In the genomic region with DNA sequence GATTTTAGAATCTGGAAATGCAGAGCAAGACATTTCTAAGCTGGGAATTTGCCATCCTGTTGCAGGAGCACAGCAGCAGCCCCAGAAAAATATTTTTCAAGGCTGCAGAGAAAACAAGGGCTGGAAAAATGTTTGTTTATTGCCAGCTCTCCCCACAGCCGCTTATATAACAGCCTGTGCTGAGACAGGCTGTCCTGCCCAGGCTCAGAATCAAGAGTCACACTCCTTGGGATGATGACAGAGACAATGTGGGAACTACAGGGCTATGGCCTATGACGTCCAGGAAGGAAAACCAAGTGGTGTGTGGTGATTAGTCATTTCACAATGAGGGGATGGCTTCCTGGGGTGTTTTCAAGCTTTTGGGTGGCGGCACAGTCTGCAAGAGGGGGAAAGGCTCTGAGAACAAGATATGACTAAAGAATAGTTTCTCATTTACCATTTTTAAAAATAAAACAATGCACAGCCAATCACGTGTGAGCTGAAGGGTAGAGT, we compare ENCODE assay signal across 8 cellular contexts.
DNase-seq lines count a peak whose midpoint lies in the region; ATAC-seq and TF ChIP-seq lines count a peak whose summit lies in the region.

No MANE protein-coding gene starts in this region.

- H3K4me3 ChIP-seq in AG04449 (ENCODE audit: low read depth, low read length): no peak overlapping the region
- H3K4me3 ChIP-seq in subcutaneous abdominal adipose tissue (ENCODE audit: low read depth in 1 of 5, low read length in 5 of 5): no peak overlapping the region

- peaks cover 20 to 35% (median 30%) of the 10 kb centered on the region in 5 donors for H3K4me1 ChIP-seq in subcutaneous abdominal adipose tissue (ENCODE audit: control insufficient read depth in 5 of 5, insufficient read depth in 5 of 5, low read length in 5 of 5)

- TF ChIP-seq CTCF in AG04449 (IDR thresholded peaks at IDR 0.05; ENCODE audit: insufficient read depth, low read length, missing control alignments) (no peak), brain (conservative IDR thresholded peaks at IDR 0.05) (no peak)

- in situ Hi-C loops in KBM-7 (cut with MboI; ENCODE audit: low pct_unique_long_range_greater_than_20kb, low sequenced_read_pairs): no loop called here

- peaks cover 0 to 2% (median 0%) of the 10 kb centered on the region in 5 donors for H3K27me3 ChIP-seq in subcutaneous abdominal adipose tissue (ENCODE audit: control insufficient read depth in 5 of 5, insufficient read depth in 4 of 5, low read length in 5 of 5)

- CTCF ChIA-PET in AG04449 (lab: Yijun Ruan, JAX): interaction anchor here (1.2 to 2.6 kb wide), 3 partner anchors 9 to 14 kb away, joined by 4 to 8 read pairs (median 6); no protein-coding TSS in a partner anchor

- peak overlapping the region in 4 of 5 experiments; percentile 13 to 92 (median 76) for H3K27ac Mint-ChIP-seq in brain

- H3K36me3 ChIP-seq in subcutaneous abdominal adipose tissue (ENCODE audit: control insufficient read depth in 5 of 5, insufficient read depth in 5 of 5, low read length in 5 of 5): no peaks in the 10 kb centered on the region

- H3K4me3 Mint-ChIP-seq in brain: no peak overlapping the region

- H3K4me1 Mint-ChIP-seq in brain: peaks cover 25% of the 10 kb centered on the region

- POLR2A ChIA-PET in AG04449 (lab: Yijun Ruan, JAX): interaction anchor here (1.0 to 1.5 kb wide), 2 partner anchors 128 to 199 kb away, joined by 3 to 4 read pairs; no protein-coding TSS in a partner anchor

- H3K36me3 Mint-ChIP-seq in brain: no peaks in the 10 kb centered on the region

- no peaks in the 10 kb centered on the region for H3K9me3 ChIP-seq in subcutaneous abdominal adipose tissue (ENCODE audit: control insufficient read depth in 5 of 5, low read length in 5 of 5)

- H3K27ac ChIP-seq in subcutaneous abdominal adipose tissue (ENCODE audit: low read depth, low read length): peak overlapping the region; percentile 98

- peak; percentile 44 for ATAC-seq in GM19023 (IDR thresholded peaks at IDR 0.05; ENCODE audit: unreplicated experiment)

- H3K27me3 Mint-ChIP-seq in brain: peaks cover 8% of the 10 kb centered on the region

- DNase-seq in AG04449 (ENCODE audit: low read depth, low spot score) (peak; percentile 65), KBM-7 (peak; percentile 53), kidney tubule cell (ENCODE audit: low spot score) (peak; percentile 72), NCI-H748 (lab: John Stamatoyannopoulos, UW; ENCODE audit: unreplicated experiment) (no peak)
- DNase-seq in effector CD4-positive, alpha-beta T cell: no peak

- peaks cover 0 to 10% (median 0%) of the 10 kb centered on the region in 5 experiments for H3K9me3 Mint-ChIP-seq in brain

- peak overlapping the region in 1 of 5 donors; percentile 9 for H3K9ac ChIP-seq in subcutaneous abdominal adipose tissue (ENCODE audit: low read length in 5 of 5)

Comparison
In these comparisons a context has a peak if more than half of its experiments do, and no peak if none do; other contexts are left out.
1. DNase-seq: peak in AG04449 (single experiment), KBM-7 (single experiment) and kidney tubule cell (single experiment); none in NCI-H748 (single experiment) and effector CD4-positive, alpha-beta T cell (single experiment).